ENCODE assay signal across 2 cellular contexts in genomic region chr1:201694615-201695335, GRCh38.
TF ChIP-seq lines count a peak whose summit lies in the region.

No MANE protein-coding gene starts in this region.

TF ChIP-seq in IMR-90, 13 proteins besides CTCF, POLR2A, EP300 and RAD21:
- TF ChIP-seq SMC3 (IDR thresholded peaks at IDR 0.05; ENCODE audit: low read depth, low read length) (no peak), RFX5 (IDR thresholded peaks at IDR 0.05; ENCODE audit: low read depth, low read length) (no peak), FOS (IDR thresholded peaks at IDR 0.05; ENCODE audit: low read depth, low read length) (no peak), MAFK (IDR thresholded peaks at IDR 0.05; ENCODE audit: low read depth, low read length) (no peak), RCOR1 (IDR thresholded peaks at IDR 0.05; ENCODE audit: insufficient replicate concordance, low read length) (no peak), NFE2L2 (IDR thresholded peaks at IDR 0.05; ENCODE audit: low read depth, low read length) (no peak), CHD1 (IDR thresholded peaks at IDR 0.05; ENCODE audit: low read depth, low read length) (no peak), MXI1 (IDR thresholded peaks at IDR 0.05; ENCODE audit: borderline replicate concordance, low read depth, low read length) (no peak), ELK1 (IDR thresholded peaks at IDR 0.05; ENCODE audit: borderline replicate concordance, low read depth, low read length) (no peak), BHLHE40 (IDR thresholded peaks at IDR 0.05; ENCODE audit: low read depth, low read length) (no peak), MAZ (IDR thresholded peaks at IDR 0.05; ENCODE audit: borderline replicate concordance, low read depth, low read length) (no peak)
- TF ChIP-seq, protein P1, sequence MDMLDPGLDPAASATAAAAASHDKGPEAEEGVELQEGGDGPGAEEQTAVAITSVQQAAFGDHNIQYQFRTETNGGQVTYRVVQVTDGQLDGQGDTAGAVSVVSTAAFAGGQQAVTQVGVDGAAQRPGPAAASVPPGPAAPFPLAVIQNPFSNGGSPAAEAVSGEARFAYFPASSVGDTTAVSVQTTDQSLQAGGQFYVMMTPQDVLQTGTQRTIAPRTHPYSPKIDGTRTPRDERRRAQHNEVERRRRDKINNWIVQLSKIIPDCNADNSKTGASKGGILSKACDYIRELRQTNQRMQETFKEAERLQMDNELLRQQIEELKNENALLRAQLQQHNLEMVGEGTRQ (IDR thresholded peaks at IDR 0.05; ENCODE audit: low read depth, low read length) = no peak

TF ChIP-seq in H1, 55 proteins besides CTCF, POLR2A, EP300 and RAD21:
- no peak for TF ChIP-seq SP1 (IDR thresholded peaks at IDR 0.05; ENCODE audit: low read depth, low read length)
- TF ChIP-seq HDAC6 (IDR thresholded peaks at IDR 0.05; ENCODE audit: low read depth, low read length) = no peak
- TF ChIP-seq PHF8 (conservative IDR thresholded peaks at IDR 0.05; ENCODE audit: low read depth, low read length) = no peak
- TF ChIP-seq SUZ12 (IDR thresholded peaks at IDR 0.05; ENCODE audit: low read length) = no peak
- no peak for TF ChIP-seq SIX5 (IDR thresholded peaks at IDR 0.05; ENCODE audit: low read depth, low read length)
- no peak for TF ChIP-seq NANOG (IDR thresholded peaks at IDR 0.05; ENCODE audit: insufficient read depth, low read depth, low read length, poor library complexity, severe bottlenecking)
- TF ChIP-seq BRCA1 (IDR thresholded peaks at IDR 0.05; ENCODE audit: low read depth, low read length) = no peak
- no peak for TF ChIP-seq POU5F1 (IDR thresholded peaks at IDR 0.05; ENCODE audit: low read depth, low read length)
- TF ChIP-seq SP2 (IDR thresholded peaks at IDR 0.05; ENCODE audit: low read length) = no peak
- TF ChIP-seq CBX5 (IDR thresholded peaks at IDR 0.05; ENCODE audit: low read depth, low read length) = no peak
- TF ChIP-seq ATF3 (IDR thresholded peaks at IDR 0.05; ENCODE audit: insufficient read depth, low read depth, low read length) = no peak
- TF ChIP-seq HDAC2 (IDR thresholded peaks at IDR 0.05; ENCODE audit: borderline replicate concordance in 1 of 2, low read depth in 2 of 2, low read length in 2 of 2) = no peak
- no peak for TF ChIP-seq ASH2L (IDR thresholded peaks at IDR 0.05; ENCODE audit: low read length)
- no peak for TF ChIP-seq BCL11A (IDR thresholded peaks at IDR 0.05; ENCODE audit: low read depth in 2 of 2, low read length in 2 of 2)
- no peak for TF ChIP-seq YY1 (IDR thresholded peaks at IDR 0.05; ENCODE audit: low read depth, low read length)
- no peak for TF ChIP-seq GABPA (IDR thresholded peaks at IDR 0.05; ENCODE audit: borderline replicate concordance, insufficient read depth, low read length)
- TF ChIP-seq KDM5A (IDR thresholded peaks at IDR 0.05; ENCODE audit: low read length) = no peak
